ENCODE assay signal across 8 cellular contexts in the genomic region with DNA sequence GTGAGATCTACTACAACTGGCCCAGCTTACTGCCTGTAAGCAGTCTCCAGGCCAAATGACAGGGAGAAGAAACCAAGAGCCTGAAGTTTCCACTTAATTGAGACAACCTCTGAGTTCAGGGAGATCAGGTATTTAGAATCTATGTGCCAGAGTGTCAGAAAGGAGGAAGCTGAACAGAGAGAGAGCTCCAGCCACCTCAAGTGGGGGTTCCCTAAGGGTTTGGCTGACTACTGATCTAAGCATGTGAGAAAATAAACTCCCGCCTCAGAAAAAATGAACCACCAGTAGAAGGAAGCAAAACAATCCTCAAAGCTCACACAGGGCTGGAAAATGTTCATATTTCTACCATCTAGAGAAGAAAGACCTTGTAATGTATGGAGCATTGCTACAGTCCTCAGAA. TPM values are rescaled to one million over a fixed set of nuclear protein-coding genes. Genes with fewer than 3 reads are reported as not detected.
DNase-seq lines count a peak whose midpoint lies in the region; ATAC-seq, FAIRE-seq and TF ChIP-seq lines count a peak whose summit lies in the region.

No MANE protein-coding gene starts in this region.

- DNase-seq in GM12891 (ENCODE audit: insufficient read length, low spot score): peak; percentile 19
- DNase-seq in NCI-H2171 (lab: John Stamatoyannopoulos, UW): peak; percentile 10
- DNase-seq in hepatic stellate cell (ENCODE audit: low spot score): peak; percentile 59
- no peak for DNase-seq in nucleus accumbens (lab: John Stamatoyannopoulos, UW)
- DNase-seq in T-helper 1 cell: no peak
- no peak for DNase-seq in hypothalamus (lab: John Stamatoyannopoulos, UW)
- no peak for DNase-seq in omental fat pad (ENCODE audit: low spot score)

- TF ChIP-seq POLR2A in GM12891 (IDR thresholded peaks at IDR 0.05; ENCODE audit: low read depth, low read length): no peak

- ATAC-seq in GM21786 (IDR thresholded peaks at IDR 0.05; ENCODE audit: unreplicated experiment) (peak; percentile 88), omental fat pad (ENCODE audit: low FRiP score) (no peak)

- peak; percentile 78 for FAIRE-seq in GM12891 (lab: Jason Lieb, UNC)

- no peak for TF ChIP-seq CTCF in omental fat pad (IDR thresholded peaks at IDR 0.05)

TF ChIP-seq in GM12891, 5 proteins besides CTCF, POLR2A, EP300 and RAD21:
- TF ChIP-seq POLR2AphosphoS5 (IDR thresholded peaks at IDR 0.05; ENCODE audit: low read depth, low read length) (no peak), SPI1 (IDR thresholded peaks at IDR 0.05; ENCODE audit: low read depth, low read length) (peak; percentile 43), POU2F2 (IDR thresholded peaks at IDR 0.05; ENCODE audit: low read depth, low read length) (no peak)

RNA-seq across cellular contexts. Expression of a gene that starts 25.0 kb away (rescaled TPM):
- polyA plus RNA-seq in GM12891 (2012; ENCODE audit: low read depth, missing spikeins): 41.8 TPM
- total RNA-seq in omental fat pad: 100 to 1,000 TPM in 1 of 4 donors, 10 to 100 TPM in 3; 51.6 to 111 (median 63.3) TPM

RNA-seq across cellular contexts. Expression of a gene that starts 46.6 kb away (rescaled TPM):
- polyA plus RNA-seq in GM12891 (2012; ENCODE audit: low read depth, missing spikeins): 1.2 TPM
- total RNA-seq in omental fat pad: 10 to 100 TPM; 10.4 to 36.6 (median 17.0) TPM

Comparison
In these comparisons a context has a peak if more than half of its experiments do, and no peak if none do; other contexts are left out.
1. DNase-seq: peak in GM12891 (single experiment), NCI-H2171 (single experiment) and hepatic stellate cell (single experiment); none in nucleus accumbens (0 of 56), T-helper 1 cell (0 of 5), hypothalamus (0 of 51) and omental fat pad (single experiment).